16 cellular contexts compared by ENCODE assay signal in genomic region chr15:80288131-80288530, GRCh38. TPM values are rescaled to one million over a fixed set of nuclear protein-coding genes. Genes with fewer than 3 reads are reported as not detected.
DNase-seq lines count a peak whose midpoint lies in the region; ATAC-seq and TF ChIP-seq lines count a peak whose summit lies in the region.
"Had no signal": no experiment of that assay in that cellular context is flagged by ENCODE, and none has a peak within 500 bp of the region (broad histone marks: within the 10 kb centered on the region; RNA-seq: fewer than 3 reads in every experiment).

No MANE protein-coding gene starts in this region.

- TF ChIP-seq POLR2A in prostate gland (IDR thresholded peaks at IDR 0.05): no peak

- no peak overlapping the region for H3K27ac Mint-ChIP-seq in T-helper 17 cell
- H3K27ac Mint-ChIP-seq: CD4-positive, CD25-positive, alpha-beta regulatory T cell had no signal

- no peak for ATAC-seq in T-helper 17 cell
- ATAC-seq in left ventricle myocardium superior: peak; percentile 98
- ATAC-seq in psoas muscle: peak; percentile 72 to 94 (median 89)
- ATAC-seq: HCT116 had no signal

- H3K27me3 ChIP-seq in cardiac muscle cell (no peaks in the 10 kb centered on the region), psoas muscle (ENCODE audit: insufficient read depth in 3 of 3, low read length in 2 of 3) (peaks cover 0 to 3% (median 0%) of the 10 kb centered on the region in 3 donors), prostate gland (replicated peaks; ENCODE audit: insufficient read depth) (no peaks in the 10 kb centered on the region)
- H3K27me3 ChIP-seq: BLaER1 treated with 17β-estradiol and CSF1 and Interleukin-3, amounts not matched to agents 10 nM and 100 nM had no signal

- H3K4me3 ChIP-seq in cardiac muscle cell (no peak overlapping the region), psoas muscle (no peak overlapping the region), prostate gland (no peak overlapping the region)
- H3K4me3 ChIP-seq: BLaER1 treated with 17β-estradiol and CSF1 and Interleukin-3, amounts not matched to agents 10 nM and 100 nM; GM23248 had no signal

- H3K4me1 ChIP-seq in cardiac muscle cell (ENCODE audit: low read depth): peaks cover 21% of the 10 kb centered on the region
- no peaks in the 10 kb centered on the region for H3K4me1 ChIP-seq in psoas muscle
- H3K4me1 ChIP-seq in prostate gland (replicated peaks): no peaks in the 10 kb centered on the region
- H3K4me1 ChIP-seq: BLaER1 treated with 17β-estradiol and CSF1 and Interleukin-3, amounts not matched to agents 10 nM and 100 nM had no signal

- peaks cover 45% of the 10 kb centered on the region for H3K27me3 Mint-ChIP-seq in T-helper 17 cell

- peaks cover 10% of the 10 kb centered on the region for H3K4me1 Mint-ChIP-seq in T-helper 17 cell

- H3K36me3 ChIP-seq in cardiac muscle cell: no peaks in the 10 kb centered on the region
- no peaks in the 10 kb centered on the region for H3K36me3 ChIP-seq in psoas muscle (ENCODE audit: insufficient read depth in 1 of 2, low read depth in 1 of 2)
- no peaks in the 10 kb centered on the region for H3K36me3 ChIP-seq in prostate gland
- H3K36me3 ChIP-seq: BLaER1 treated with 17β-estradiol and CSF1 and Interleukin-3, amounts not matched to agents 10 nM and 100 nM had no signal

- H3K27ac ChIP-seq in cardiac muscle cell (peak overlapping the region; percentile 82), psoas muscle (no peak overlapping the region), prostate gland (no peak overlapping the region)
- H3K27ac ChIP-seq: BLaER1 treated with 17β-estradiol and CSF1 and Interleukin-3, amounts not matched to agents 10 nM and 100 nM; GM23248 had no signal

- no peak for DNase-seq in T-helper 17 cell
- peak in 1 of 2 donors; percentile 90 for DNase-seq in cardiac muscle cell (ENCODE audit: low read depth in 1 of 2, low spot score in 1 of 2)
- DNase-seq in left ventricle myocardium superior: no peak
- no peak for DNase-seq in psoas muscle
- no peak for DNase-seq in NK-92 (lab: John Stamatoyannopoulos, UW; ENCODE audit: unreplicated experiment)
- DNase-seq in NCI-H2029 (lab: John Stamatoyannopoulos, UW): no peak
- DNase-seq in prostate gland (ENCODE audit: low spot score): no peak
- no peak for DNase-seq in activated T-cell treated with anti-CD3 and anti-CD28 coated beads, Interleukin-2, amount 50 U/mL, for 48 hours
- DNase-seq: ACHN; CD4-positive, CD25-positive, alpha-beta regulatory T cell; DMS53; GM23248 had no signal

- WGBS in psoas muscle, 3 donors: 18 to 41% (median 23%) methylated on average over 4 of the region's 4 CpGs
- 57% methylated on average over 4 of the region's 4 CpGs for WGBS in prostate gland

- H3K4me3 Mint-ChIP-seq in T-helper 17 cell: peak overlapping the region; percentile 34
- H3K4me3 Mint-ChIP-seq: CD4-positive, CD25-positive, alpha-beta regulatory T cell had no signal

- intact Hi-C loops in left ventricle myocardium superior (cut with micrococcal nuclease): no loop called here
- intact Hi-C loops in psoas muscle (cut with DNase I): loop anchor here in 1 of 2 donors (10.0 kb wide), 1 partner anchor 77 kb away; no protein-coding TSS in a partner anchor
- intact Hi-C loops in prostate gland (cut with DNase I): no loop called here

- TF ChIP-seq CTCF in cardiac muscle cell (IDR thresholded peaks at IDR 0.05; ENCODE audit: low read depth, low read length) (no peak), psoas muscle (IDR thresholded peaks at IDR 0.05) (no peak), prostate gland (IDR thresholded peaks at IDR 0.05) (no peak)

- H3K9me3 ChIP-seq in T-helper 17 cell (ENCODE audit: control insufficient read depth, low read length, poor library complexity, severe bottlenecking) (no peaks in the 10 kb centered on the region), cardiac muscle cell (ENCODE audit: low read depth) (no peaks in the 10 kb centered on the region), psoas muscle (no peaks in the 10 kb centered on the region), prostate gland (no peaks in the 10 kb centered on the region)

- H3K36me3 Mint-ChIP-seq in T-helper 17 cell (ENCODE audit: low read depth): peaks cover 2% of the 10 kb centered on the region
- H3K36me3 Mint-ChIP-seq: CD4-positive, CD25-positive, alpha-beta regulatory T cell had no signal

RNA-seq across cellular contexts. Expression of gene CTXND1, which starts 36.1 kb away (rescaled TPM):
- total RNA-seq in T-helper 17 cell (not detected), cardiac muscle cell (0.07 and 0.09 TPM in 2 replicates), left ventricle myocardium superior (3.2 TPM), psoas muscle (under 1 TPM in 2 of 4 donors, not detected in 2; 0.04 to 0.07 TPM), prostate gland (under 1 TPM in 1 of 2 donors, not detected in 1; 0.96 TPM)
- polyA plus RNA-seq in cardiac muscle cell (0.05 and 0.27 TPM in 2 replicates), psoas muscle (under 1 TPM in 2 of 3 donors, not detected in 1; 0.01 to 0.04 TPM)
- total RNA-seq: A172; CD4-positive, CD25-positive, alpha-beta regulatory T cell; Daoy; GM23248 had no signal
- polyA plus RNA-seq: CD4-positive, CD25-positive, alpha-beta regulatory T cell; GM23248 had no signal
